In genomic region chr7:44043902-44044301, GRCh38 we compare ENCODE assay signal across 8 cellular contexts. TPM values are rescaled to one million over a fixed set of nuclear protein-coding genes. Genes with fewer than 3 reads are reported as not detected.
A peak's percentile ranks its signal among the peaks of the same experiment; 100 is the strongest.
DNase-seq lines count a peak whose midpoint lies in the region; ATAC-seq and TF ChIP-seq lines count a peak whose summit lies in the region.

No MANE protein-coding gene starts in this region.

- TF ChIP-seq CTCF in ascending aorta (IDR thresholded peaks at IDR 0.05) (no peak), liver (IDR thresholded peaks at IDR 0.05; ENCODE audit: low read depth, low read length, missing input control) (no peak), tibial artery (IDR thresholded peaks at IDR 0.05) (no peak)

- CTCF ChIA-PET in activated CD8-positive, alpha-beta memory T cell treated with anti-CD3 and anti-CD28 coated beads, Interleukin-2, amount 10 ng/mL, durations not matched to agents 7 days and 5 days (lab: Charles Lee), result interaction anchor here (1.1 to 1.4 kb wide), 3 partner anchors 18 to 40 kb away, joined by 3 to 4 read pairs (median 3); no protein-coding TSS in a partner anchor

- peak overlapping the region; percentile 92 for H3K4me3 Mint-ChIP-seq in activated CD8-positive, alpha-beta memory T cell treated with anti-CD3 and anti-CD28 coated beads, Interleukin-2, amount 10 ng/mL, durations not matched to agents 7 days and 5 days

- H3K36me3 ChIP-seq in ascending aorta (peaks cover 3 to 5% of the 10 kb centered on the region in 2 donors), liver (ENCODE audit: control insufficient read depth in 4 of 4, insufficient read depth in 3 of 4, low read depth in 1 of 4, low read length in 3 of 4) (peaks cover 0 to 5% (median 1%) of the 10 kb centered on the region in 4 donors), tibial artery (peaks cover 0 to 17% (median 0%) of the 10 kb centered on the region in 3 donors)

- intact Hi-C loops in ascending aorta (cut with DNase I) (loop anchor here (2.0 kb wide), 1 partner anchor 21 kb away; the partner anchor contains the start of gene PGAM2), tibial artery (cut with DNase I; ENCODE audit: low total_unique reads) (no loop called here)

- DNase-seq in activated CD8-positive, alpha-beta memory T cell treated with anti-CD3 and anti-CD28 coated beads, Interleukin-2, amount 10 ng/mL, durations not matched to agents 7 days and 5 days, result no peak
- no peak for DNase-seq in activated CD8-positive, alpha-beta memory T cell treated with anti-CD3 and anti-CD28 coated beads, Interleukin-2, amount 50 U/mL, for 4 hours
- DNase-seq in ascending aorta (ENCODE audit: low spot score in 2 of 2) (no peak), tibial artery (no peak), midbrain (lab: John Stamatoyannopoulos, UW) (no peak), GM03348 (ENCODE audit: low spot score) (no peak)

- H3K9me3 Mint-ChIP-seq in activated CD8-positive, alpha-beta memory T cell treated with anti-CD3 and anti-CD28 coated beads, Interleukin-2, amount 10 ng/mL, durations not matched to agents 7 days and 5 days (ENCODE audit: low read depth), result no peaks in the 10 kb centered on the region

- peaks cover 47% of the 10 kb centered on the region for H3K4me1 Mint-ChIP-seq in activated CD8-positive, alpha-beta memory T cell treated with anti-CD3 and anti-CD28 coated beads, Interleukin-2, amount 10 ng/mL, durations not matched to agents 7 days and 5 days

- TF ChIP-seq RAD21 in liver (IDR thresholded peaks at IDR 0.05), result no peak

- no peaks in the 10 kb centered on the region for H3K27me3 Mint-ChIP-seq in activated CD8-positive, alpha-beta memory T cell treated with anti-CD3 and anti-CD28 coated beads, Interleukin-2, amount 10 ng/mL, durations not matched to agents 7 days and 5 days

- ATAC-seq in activated CD8-positive, alpha-beta memory T cell treated with anti-CD3 and anti-CD28 coated beads, Interleukin-2, amount 10 ng/mL, durations not matched to agents 7 days and 5 days, result no peak
- no peak for ATAC-seq in HG02981 (IDR thresholded peaks at IDR 0.05; ENCODE audit: unreplicated experiment)

- no peaks in the 10 kb centered on the region for H3K9me3 ChIP-seq in ascending aorta
- H3K9me3 ChIP-seq in liver (ENCODE audit: control insufficient read depth in 4 of 4, low read length in 3 of 4), result no peaks in the 10 kb centered on the region
- H3K9me3 ChIP-seq in tibial artery, result no peaks in the 10 kb centered on the region

- peak overlapping the region; percentile 86 to 96 for H3K4me3 ChIP-seq in ascending aorta
- H3K4me3 ChIP-seq in liver (ENCODE audit: low read depth in 1 of 3, low read length in 3 of 3), result peak overlapping the region; percentile 74 to 96 (median 87)
- peak overlapping the region; percentile 77 to 96 for H3K4me3 ChIP-seq in tibial artery

- 21% methylated on average over 8 of the region's 8 CpGs for WGBS in liver

- H3K9ac ChIP-seq in liver (ENCODE audit: low read depth in 1 of 2, low read length in 2 of 2), result peak overlapping the region; percentile 95 to 97

- H3K4me1 ChIP-seq in ascending aorta (peaks cover 0 to 9% of the 10 kb centered on the region in 2 donors), liver (ENCODE audit: control insufficient read depth in 4 of 4, insufficient read depth in 4 of 4, low read length in 3 of 4) (peaks cover 12 to 31% (median 23%) of the 10 kb centered on the region in 4 donors), tibial artery (peaks cover 0 to 48% (median 35%) of the 10 kb centered on the region in 4 donors)

- peaks cover 29% of the 10 kb centered on the region for H3K36me3 Mint-ChIP-seq in activated CD8-positive, alpha-beta memory T cell treated with anti-CD3 and anti-CD28 coated beads, Interleukin-2, amount 10 ng/mL, durations not matched to agents 7 days and 5 days

- H3K27me3 ChIP-seq in ascending aorta, result no peaks in the 10 kb centered on the region
- H3K27me3 ChIP-seq in liver (ENCODE audit: control insufficient read depth in 4 of 4, insufficient read depth in 4 of 4, low read length in 3 of 4), result no peaks in the 10 kb centered on the region
- no peaks in the 10 kb centered on the region for H3K27me3 ChIP-seq in tibial artery

- H3K27ac ChIP-seq in ascending aorta (peak overlapping the region; percentile 86 to 89), liver (ENCODE audit: low read depth in 1 of 2, low read length in 2 of 2) (peak overlapping the region; percentile 88 to 91), tibial artery (peak overlapping the region; percentile 72 to 89)

- H3K27ac Mint-ChIP-seq in activated CD8-positive, alpha-beta memory T cell treated with anti-CD3 and anti-CD28 coated beads, Interleukin-2, amount 10 ng/mL, durations not matched to agents 7 days and 5 days, result peak overlapping the region; percentile 87

TF ChIP-seq in liver, 16 proteins besides CTCF, POLR2A, EP300 and RAD21:
- no peak for TF ChIP-seq HNF4G (IDR thresholded peaks at IDR 0.05)
- TF ChIP-seq, protein P1, sequence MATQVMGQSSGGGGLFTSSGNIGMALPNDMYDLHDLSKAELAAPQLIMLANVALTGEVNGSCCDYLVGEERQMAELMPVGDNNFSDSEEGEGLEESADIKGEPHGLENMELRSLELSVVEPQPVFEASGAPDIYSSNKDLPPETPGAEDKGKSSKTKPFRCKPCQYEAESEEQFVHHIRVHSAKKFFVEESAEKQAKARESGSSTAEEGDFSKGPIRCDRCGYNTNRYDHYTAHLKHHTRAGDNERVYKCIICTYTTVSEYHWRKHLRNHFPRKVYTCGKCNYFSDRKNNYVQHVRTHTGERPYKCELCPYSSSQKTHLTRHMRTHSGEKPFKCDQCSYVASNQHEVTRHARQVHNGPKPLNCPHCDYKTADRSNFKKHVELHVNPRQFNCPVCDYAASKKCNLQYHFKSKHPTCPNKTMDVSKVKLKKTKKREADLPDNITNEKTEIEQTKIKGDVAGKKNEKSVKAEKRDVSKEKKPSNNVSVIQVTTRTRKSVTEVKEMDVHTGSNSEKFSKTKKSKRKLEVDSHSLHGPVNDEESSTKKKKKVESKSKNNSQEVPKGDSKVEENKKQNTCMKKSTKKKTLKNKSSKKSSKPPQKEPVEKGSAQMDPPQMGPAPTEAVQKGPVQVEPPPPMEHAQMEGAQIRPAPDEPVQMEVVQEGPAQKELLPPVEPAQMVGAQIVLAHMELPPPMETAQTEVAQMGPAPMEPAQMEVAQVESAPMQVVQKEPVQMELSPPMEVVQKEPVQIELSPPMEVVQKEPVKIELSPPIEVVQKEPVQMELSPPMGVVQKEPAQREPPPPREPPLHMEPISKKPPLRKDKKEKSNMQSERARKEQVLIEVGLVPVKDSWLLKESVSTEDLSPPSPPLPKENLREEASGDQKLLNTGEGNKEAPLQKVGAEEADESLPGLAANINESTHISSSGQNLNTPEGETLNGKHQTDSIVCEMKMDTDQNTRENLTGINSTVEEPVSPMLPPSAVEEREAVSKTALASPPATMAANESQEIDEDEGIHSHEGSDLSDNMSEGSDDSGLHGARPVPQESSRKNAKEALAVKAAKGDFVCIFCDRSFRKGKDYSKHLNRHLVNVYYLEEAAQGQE (IDR thresholded peaks at IDR 0.05), result no peak
- TF ChIP-seq, protein P2, sequence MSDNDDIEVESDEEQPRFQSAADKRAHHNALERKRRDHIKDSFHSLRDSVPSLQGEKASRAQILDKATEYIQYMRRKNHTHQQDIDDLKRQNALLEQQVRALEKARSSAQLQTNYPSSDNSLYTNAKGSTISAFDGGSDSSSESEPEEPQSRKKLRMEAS (IDR thresholded peaks at IDR 0.05), result no peak
- TF ChIP-seq YY1 (IDR thresholded peaks at IDR 0.05), result no peak
TF ChIP-seq in liver: peak in this region for 0.

RNA-seq across cellular contexts. Expression of gene DBNL, which starts 0.6 kb away (rescaled TPM):
- total RNA-seq in activated CD8-positive, alpha-beta memory T cell treated with anti-CD3 and anti-CD28 coated beads, Interleukin-2, amount 10 ng/mL, durations not matched to agents 7 days and 5 days, result 100 to 1,000 TPM; 148 to 153 TPM
- total RNA-seq in ascending aorta (177 TPM), liver (10 to 100 TPM; 47.3 to 60.2 TPM)
- 10 to 100 TPM; 26.1 to 35.6 TPM for polyA plus RNA-seq in liver

RNA-seq across cellular contexts. Expression of gene PGAM2, which starts 21.5 kb away (rescaled TPM):
- under 1 TPM in 1 of 2 experiments, not detected in 1; 0.58 TPM for total RNA-seq in activated CD8-positive, alpha-beta memory T cell treated with anti-CD3 and anti-CD28 coated beads, Interleukin-2, amount 10 ng/mL, durations not matched to agents 7 days and 5 days
- total RNA-seq in ascending aorta (not detected), liver (1 to 10 TPM in 1 of 2 donors, under 1 TPM in 1; 0.42 to 2.3 TPM)
- polyA plus RNA-seq in liver, result under 1 TPM; 0.13 to 0.56 TPM

RNA-seq across cellular contexts. Expression of gene POLM, which starts 38.4 kb away (rescaled TPM):
- 10 to 100 TPM; 41.8 to 41.9 TPM for total RNA-seq in activated CD8-positive, alpha-beta memory T cell treated with anti-CD3 and anti-CD28 coated beads, Interleukin-2, amount 10 ng/mL, durations not matched to agents 7 days and 5 days
- total RNA-seq in ascending aorta, result 58.8 TPM
- total RNA-seq in liver, result 10 to 100 TPM in 1 of 2 donors, 1 to 10 TPM in 1; 6.9 to 24.0 TPM
- polyA plus RNA-seq in liver, result 1 to 10 TPM; 9.1 to 9.4 TPM

RNA-seq across cellular contexts. Expression of gene SPDYE1, which starts 46.2 kb away (rescaled TPM):
- under 1 TPM in 1 of 2 experiments, not detected in 1; 0.20 TPM for total RNA-seq in activated CD8-positive, alpha-beta memory T cell treated with anti-CD3 and anti-CD28 coated beads, Interleukin-2, amount 10 ng/mL, durations not matched to agents 7 days and 5 days
- total RNA-seq in ascending aorta (not detected), liver (not detected)
- polyA plus RNA-seq in liver, result under 1 TPM in 1 of 2 donors, not detected in 1; 0.71 TPM
